ENCODE assay signal across 8 cellular contexts in genomic region chr11:95790123-95790932, GRCh38. TPM values are rescaled to one million over a fixed set of nuclear protein-coding genes. Genes with fewer than 3 reads are reported as not detected.
DNase-seq lines count a peak whose midpoint lies in the region; ATAC-seq and TF ChIP-seq lines count a peak whose summit lies in the region.

TSS of gene CEP57 (plus strand) at chr11:95790498. CDS start at chr11:95790699, 201 bp downstream.

- no peak for TF ChIP-seq CTCF in CD14-positive monocyte (IDR thresholded peaks at IDR 0.05)
- TF ChIP-seq CTCF in dorsolateral prefrontal cortex (IDR thresholded peaks at IDR 0.05 in 54 of 56, conservative IDR thresholded peaks at IDR 0.05 in 2 of 56; ENCODE audit: low read depth in 1 of 56, partially characterized antibody in 56 of 56), result peak in 1 of 56 donors; percentile 11
- no peak for TF ChIP-seq CTCF in liver (IDR thresholded peaks at IDR 0.05; ENCODE audit: low read depth, low read length, missing input control)

- intact Hi-C loops in CD14-positive monocyte (cut with micrococcal nuclease), result no loop called here
- intact Hi-C loops in activated CD4-positive, alpha-beta memory T cell treated with anti-CD3 and anti-CD28 coated beads for 36 hours (cut with micrococcal nuclease), result loop anchor here (1.0 to 5.0 kb wide), 10 partner anchors 132 to 1662 kb away; partner anchors contain the start of genes ANKRD49, CCDC82, CWC15 and ENDOD1
- intact Hi-C loops in dorsolateral prefrontal cortex (cut with DNase I), result loop anchor here (5.0 to 10.0 kb wide), 2 partner anchors 602 to 604 kb away; partner anchors contain the start of gene JRKL (in 2 of the 2)

- H3K9me3 ChIP-seq in liver (ENCODE audit: control insufficient read depth in 4 of 4, low read length in 3 of 4), result no peaks in the 10 kb centered on the region

- peak within 1 kb of the TSS; percentile 66 to 100 (median 94) for H3K4me3 ChIP-seq in dorsolateral prefrontal cortex
- peak within 1 kb of the TSS; percentile 86 to 96 (median 93) for H3K4me3 ChIP-seq in liver (ENCODE audit: low read depth in 1 of 3, low read length in 3 of 3)

- under 1% methylated on average over 55 of the region's 55 CpGs for WGBS in liver

- no peaks in the 10 kb centered on the region for H3K27me3 Mint-ChIP-seq in CD14-positive monocyte (ENCODE audit: low read depth in 3 of 3)
- H3K27me3 Mint-ChIP-seq in activated CD4-positive, alpha-beta memory T cell treated with anti-CD3 and anti-CD28 coated beads for 36 hours, result no peaks in the 10 kb centered on the region

- H3K36me3 Mint-ChIP-seq in CD14-positive monocyte, result peaks cover 20 to 23% of the 10 kb centered on the region in 2 donors
- H3K36me3 Mint-ChIP-seq in activated CD4-positive, alpha-beta memory T cell treated with anti-CD3 and anti-CD28 coated beads for 36 hours, result peaks cover 54% of the 10 kb centered on the region

- DNase-seq in CD14-positive monocyte (ENCODE audit: low spot score) (peak; percentile 96), NCI-H82 treated with DMSO at 0.1 percent for 48 hours (lab: John Stamatoyannopoulos, UW; ENCODE audit: unreplicated experiment) (peak; percentile 87), dorsolateral prefrontal cortex (peak; percentile 76 to 96 (median 94))
- DNase-seq in activated CD4-positive, alpha-beta memory T cell treated with anti-CD3 and anti-CD28 coated beads for 36 hours, result peak; percentile 97
- peak; percentile 97 for DNase-seq in stimulated activated CD4-positive, alpha-beta T cell treated with anti-CD3 and anti-CD28 coated beads, Interleukin-4, amount 100 ng/mL, for 24 hours

- no peak for TF ChIP-seq RAD21 in liver (IDR thresholded peaks at IDR 0.05)

- peaks cover 27% of the 10 kb centered on the region for H3K4me1 Mint-ChIP-seq in CD14-positive monocyte
- peaks cover 55% of the 10 kb centered on the region for H3K4me1 Mint-ChIP-seq in activated CD4-positive, alpha-beta memory T cell treated with anti-CD3 and anti-CD28 coated beads for 36 hours (ENCODE audit: low read depth)

- peak within 1 kb of the TSS; percentile 99 for H3K4me3 Mint-ChIP-seq in CD14-positive monocyte
- H3K4me3 Mint-ChIP-seq in activated CD4-positive, alpha-beta memory T cell treated with anti-CD3 and anti-CD28 coated beads for 36 hours, result peak within 1 kb of the TSS; percentile 95

- H3K27me3 ChIP-seq in dorsolateral prefrontal cortex (no peaks in the 10 kb centered on the region), liver (ENCODE audit: control insufficient read depth in 4 of 4, insufficient read depth in 4 of 4, low read length in 3 of 4) (no peaks in the 10 kb centered on the region)

- H3K4me1 ChIP-seq in liver (ENCODE audit: control insufficient read depth in 4 of 4, insufficient read depth in 4 of 4, low read length in 3 of 4), result peaks cover 7 to 37% (median 14%) of the 10 kb centered on the region in 4 donors

- CTCF ChIA-PET in activated CD4-positive, alpha-beta memory T cell treated with anti-CD3 and anti-CD28 coated beads for 36 hours (lab: Charles Lee), result interaction anchor here (1.0 to 3.0 kb wide), 12 partner anchors 12 to 723 kb away, joined by 3 to 17 read pairs (median 5); partner anchors contain the start of genes CCDC82, JRKL, MAML2 and SESN3

- POLR2A ChIA-PET in activated CD4-positive, alpha-beta memory T cell treated with anti-CD3 and anti-CD28 coated beads for 36 hours (lab: Charles Lee), result interaction anchor here (0.6 to 3.1 kb wide), 17 partner anchors 10 to 723 kb away, joined by 3 to 23 read pairs (median 3); partner anchors contain the start of genes CCDC82, JRKL, MAML2 and SESN3

- H3K9me3 Mint-ChIP-seq in CD14-positive monocyte, result peaks cover 0 to 1% (median 0%) of the 10 kb centered on the region in 7 donors
- no peaks in the 10 kb centered on the region for H3K9me3 Mint-ChIP-seq in activated CD4-positive, alpha-beta memory T cell treated with anti-CD3 and anti-CD28 coated beads for 36 hours

- peaks cover 4 to 15% (median 12%) of the 10 kb centered on the region in 4 donors for H3K36me3 ChIP-seq in liver (ENCODE audit: control insufficient read depth in 4 of 4, insufficient read depth in 3 of 4, low read depth in 1 of 4, low read length in 3 of 4)

- H3K27ac ChIP-seq in dorsolateral prefrontal cortex (peak within 1 kb of the TSS; percentile 67 to 99 (median 97)), liver (ENCODE audit: low read depth in 1 of 2, low read length in 2 of 2) (peak within 1 kb of the TSS; percentile 99)

- H3K27ac Mint-ChIP-seq in CD14-positive monocyte, result peak within 1 kb of the TSS; percentile 100
- H3K27ac Mint-ChIP-seq in activated CD4-positive, alpha-beta memory T cell treated with anti-CD3 and anti-CD28 coated beads for 36 hours, result peak within 1 kb of the TSS; percentile 100

- ATAC-seq in GM19438 (IDR thresholded peaks at IDR 0.05; ENCODE audit: low read depth, unreplicated experiment) (peak; percentile 65), HG03575 (IDR thresholded peaks at IDR 0.05; ENCODE audit: extremely low read depth, insufficient number of reproducible peaks, low FRiP score, unreplicated experiment) (peak; percentile 44)

- H3K9ac ChIP-seq in liver (ENCODE audit: low read depth in 1 of 2, low read length in 2 of 2), result peak within 1 kb of the TSS; percentile 61 to 100

TF ChIP-seq in liver, 16 proteins besides CTCF, POLR2A, EP300 and RAD21:
- TF ChIP-seq FOXA1 (IDR thresholded peaks at IDR 0.05), result no peak
- peak; percentile 10 for TF ChIP-seq ATF3 (IDR thresholded peaks at IDR 0.05)
- peak; percentile 39 for TF ChIP-seq SP1 (IDR thresholded peaks at IDR 0.05)
- no peak for TF ChIP-seq TAF1 (conservative IDR thresholded peaks at IDR 0.05)
- TF ChIP-seq MAX (IDR thresholded peaks at IDR 0.05), result peak; percentile 2
- TF ChIP-seq JUND (IDR thresholded peaks at IDR 0.05), result peak; percentile 5 to 8
- TF ChIP-seq REST (IDR thresholded peaks at IDR 0.05), result peak; percentile 17
- TF ChIP-seq ZBTB33 (IDR thresholded peaks at IDR 0.05), result no peak
- peak; percentile 90 for TF ChIP-seq YY1 (IDR thresholded peaks at IDR 0.05)
- TF ChIP-seq NR2F2 (IDR thresholded peaks at IDR 0.05), result no peak
- no peak for TF ChIP-seq HNF4G (IDR thresholded peaks at IDR 0.05)
- TF ChIP-seq GABPA (IDR thresholded peaks at IDR 0.05 in 1 of 2, conservative IDR thresholded peaks at IDR 0.05 in 1 of 2), result no peak
- peak; percentile 90 to 95 for TF ChIP-seq EGR1 (IDR thresholded peaks at IDR 0.05; ENCODE audit: low read depth in 2 of 2)
- no peak for TF ChIP-seq HNF4A (conservative IDR thresholded peaks at IDR 0.05)
- no peak for TF ChIP-seq RXRA (IDR thresholded peaks at IDR 0.05)
- TF ChIP-seq FOXA2 (IDR thresholded peaks at IDR 0.05), result no peak
TF ChIP-seq in liver: peak in this region for 7.

RNA-seq across cellular contexts. Expression of gene CEP57, which starts in this region (rescaled TPM):
- 10 to 100 TPM; 14.9 to 24.9 TPM for polyA plus RNA-seq in CD14-positive monocyte
- 100 to 1,000 TPM; 115 to 117 TPM for total RNA-seq in activated CD4-positive, alpha-beta memory T cell treated with anti-CD3 and anti-CD28 coated beads for 36 hours
- total RNA-seq in dorsolateral prefrontal cortex, result 10 to 100 TPM; 25.0 to 49.2 (median 36.1) TPM
- total RNA-seq in liver, result 10 to 100 TPM; 30.6 to 31.5 TPM
- 10 to 100 TPM; 11.2 to 32.8 TPM for polyA plus RNA-seq in liver

Comparison
In these comparisons a context has a peak if more than half of its experiments do, and no peak if none do; other contexts are left out.
1. Peak in every context shown above with its lines: DNase-seq, ATAC-seq, H3K4me3 ChIP-seq and H3K27ac ChIP-seq.
2. intact Hi-C loops: an anchor here in activated CD4-positive, alpha-beta memory T cell treated with anti-CD3 and anti-CD28 coated beads for 36 hours (1.0 to 5.0 kb wide) and dorsolateral prefrontal cortex (5.0 to 10.0 kb wide); none called in CD14-positive monocyte.